In genomic region chr7:89041240-89041639, GRCh38 we compare ENCODE assay signal across 34 cellular contexts.
DNase-seq lines count a peak whose midpoint lies in the region; TF ChIP-seq lines count a peak whose summit lies in the region.
"Had no signal": no experiment of that assay in that cellular context is flagged by ENCODE, and none has a peak within 500 bp of the region (broad histone marks: within the 10 kb centered on the region; RNA-seq: fewer than 3 reads in every experiment).

No MANE protein-coding gene starts in this region.

- H3K27ac Mint-ChIP-seq in CD14-positive monocyte (no peak overlapping the region), H9 (no peak overlapping the region), progenitor cell of endocrine pancreas (no peak overlapping the region)
- H3K27ac Mint-ChIP-seq: B cell; CD4-positive, alpha-beta memory T cell; CD4-positive, alpha-beta T cell; CD4-positive, CD25-positive, alpha-beta regulatory T cell; CD8-positive, alpha-beta memory T cell; CD8-positive, alpha-beta T cell had no signal

- DNase-seq in CD14-positive monocyte (ENCODE audit: low spot score) (peak; percentile 33), H9 (no peak), neuronal stem cell (ENCODE audit: low spot score) (no peak), posterior vena cava (ENCODE audit: low spot score) (peak; percentile 68), NCI-H345 treated with DMSO at 0.1 percent for 48 hours (lab: John Stamatoyannopoulos, UW; ENCODE audit: unreplicated experiment) (no peak), inferior parietal cortex (ENCODE audit: extremely low spot score) (no peak), progenitor cell of endocrine pancreas (ENCODE audit: low spot score, unreplicated experiment) (no peak)
- DNase-seq in activated CD8-positive, alpha-beta memory T cell treated with anti-CD3 and anti-CD28 coated beads for 24 hours, result no peak
- DNase-seq: 8988T; ACHN; AML-193; BE2C; C1 segment of cervical spinal cord; Caco-2; Calu3; CD4-positive, alpha-beta memory T cell; CD4-positive, alpha-beta T cell; CD4-positive, CD25-positive, alpha-beta regulatory T cell; CD8-positive, alpha-beta memory T cell; CD8-positive, alpha-beta T cell; COR-L47; DMS 273 treated with DMSO at 0.1 percent for 48 hours; DMS153; DMS53; DMS79; DMS79 treated with DMSO at 0.1 percent for 48 hours; DND-41; EL had no signal

- H3K18ac ChIP-seq in H9 (ENCODE audit: insufficient read length, low read depth, low read length) (no peak overlapping the region), neuronal stem cell (ENCODE audit: low read length) (no peak overlapping the region)

- H2BK120ac ChIP-seq in H9 (ENCODE audit: low read depth, low read length, poor library complexity, severe bottlenecking), result no peak overlapping the region
- no peak overlapping the region for H2BK120ac ChIP-seq in neuronal stem cell (ENCODE audit: low read depth, low read length)

- H4K91ac ChIP-seq in H9 (ENCODE audit: insufficient read length, low read depth, low read length) (no peak overlapping the region), neuronal stem cell (ENCODE audit: low read depth, low read length, poor library complexity) (no peak overlapping the region)

- H3K4me1 ChIP-seq in H9 (ENCODE audit: insufficient read depth, low read length), result no peaks in the 10 kb centered on the region
- H3K4me1 ChIP-seq in neuronal stem cell (ENCODE audit: control insufficient read depth in 2 of 2, insufficient read depth in 1 of 2, low read depth in 1 of 2, low read length in 2 of 2), result no peaks in the 10 kb centered on the region
- H3K4me1 ChIP-seq: A549, BE2C, BLaER1, Caco-2 had no signal

- H3K9me3 Mint-ChIP-seq in CD14-positive monocyte (peaks cover 6 to 27% (median 19%) of the 10 kb centered on the region in 7 donors), H9 (peaks cover 15 to 20% of the 10 kb centered on the region in 2 experiments), progenitor cell of endocrine pancreas (ENCODE audit: low read depth) (peaks cover 9% of the 10 kb centered on the region)

- H2BK15ac ChIP-seq in H9 (ENCODE audit: low read depth, low read length) (no peak overlapping the region), neuronal stem cell (ENCODE audit: low read length) (no peak overlapping the region)

- H3K14ac ChIP-seq in H9 (ENCODE audit: insufficient read depth, low read length) (no peak overlapping the region), neuronal stem cell (ENCODE audit: low read length) (peak overlapping the region; percentile 25)

- no peak for TF ChIP-seq CTCF in CD14-positive monocyte (IDR thresholded peaks at IDR 0.05)
- no peak for TF ChIP-seq CTCF in H9 (conservative IDR thresholded peaks at IDR 0.05)
- no peak for TF ChIP-seq CTCF in progenitor cell of endocrine pancreas (IDR thresholded peaks at IDR 0.05; ENCODE audit: unreplicated experiment)

- H3K23ac ChIP-seq in H9 (ENCODE audit: insufficient read length, low read depth, low read length), result no peak overlapping the region
- peak overlapping the region; percentile 23 for H3K23ac ChIP-seq in neuronal stem cell (ENCODE audit: low read depth, low read length, poor library complexity)

- H3K4ac ChIP-seq in H9 (ENCODE audit: low read depth, low read length), result peak overlapping the region; percentile 46; the same call in 1 of the 2 replicates
- no peak overlapping the region for H3K4ac ChIP-seq in neuronal stem cell (ENCODE audit: low read length)

- H4K8ac ChIP-seq in H9 (replicated peaks; ENCODE audit: insufficient read length, low read depth, low read length) (no peak overlapping the region), neuronal stem cell (ENCODE audit: low read depth, low read length) (no peak overlapping the region)

- no peaks in the 10 kb centered on the region for H3K27me3 ChIP-seq in H9 (ENCODE audit: insufficient read depth, low read length)
- no peaks in the 10 kb centered on the region for H3K27me3 ChIP-seq in neuronal stem cell (ENCODE audit: control insufficient read depth in 3 of 3, insufficient read depth in 3 of 3, low read depth in 1 of 3, low read length in 3 of 3)
- H3K27me3 ChIP-seq: BE2C; BLaER1; BLaER1 treated with 17β-estradiol and CSF1 and Interleukin-3, amounts not matched to agents 10 nM and 100 nM had no signal

- H3K36me3 ChIP-seq in neuronal stem cell (replicated peaks in 1 of 2; ENCODE audit: control insufficient read depth in 2 of 2, insufficient read depth in 2 of 2, low read length in 2 of 2), result no peaks in the 10 kb centered on the region
- H3K36me3 ChIP-seq: BE2C, BLaER1 had no signal

- H3K27ac ChIP-seq in H9 (ENCODE audit: insufficient read length, low read depth, low read length) (no peak overlapping the region), neuronal stem cell (replicated peaks; ENCODE audit: low read length) (no peak overlapping the region)
- H3K27ac ChIP-seq: 22Rv1, A549, BLaER1, C4-2B had no signal

- H2BK20ac ChIP-seq in H9 (ENCODE audit: low read depth, low read length, poor library complexity, severe bottlenecking), result no peak overlapping the region

- no peak overlapping the region for H4K5ac ChIP-seq in H9 (ENCODE audit: insufficient read length, low read depth, low read length)

- H2BK12ac ChIP-seq in H9 (ENCODE audit: insufficient read length, low read depth, low read length), result no peak overlapping the region
- no peak overlapping the region for H2BK12ac ChIP-seq in neuronal stem cell (ENCODE audit: low read length)

- H3K4me2 ChIP-seq in H9 (ENCODE audit: insufficient read depth, insufficient read length, low read length) (no peak overlapping the region), neuronal stem cell (ENCODE audit: insufficient read depth, low read length, poor library complexity, severe bottlenecking) (no peak overlapping the region)
- H3K4me2 ChIP-seq: A549; BLaER1; BLaER1 treated with 17β-estradiol and CSF1 and Interleukin-3, amounts not matched to agents 10 nM and 100 nM had no signal

- no peaks in the 10 kb centered on the region for H3K79me2 ChIP-seq in H9 (ENCODE audit: insufficient read depth, low read length)

- no peak overlapping the region for H2AFZ ChIP-seq in H9 (ENCODE audit: low read length)
- no peak overlapping the region for H2AFZ ChIP-seq in neuronal stem cell (ENCODE audit: low read length)

- H3K9me3 ChIP-seq in H9 (ENCODE audit: control insufficient read depth, low read depth, low read length) (peaks cover 12% of the 10 kb centered on the region), neuronal stem cell (replicated peaks in 1 of 2; ENCODE audit: control insufficient read depth in 2 of 2, insufficient read depth in 1 of 2, low read depth in 1 of 2, low read length in 2 of 2) (peaks cover 6 to 10% of the 10 kb centered on the region in 2 donors)
- H3K9me3 ChIP-seq: A549, BE2C had no signal

- H3K23me2 ChIP-seq in H9 (ENCODE audit: insufficient read length, low read depth, low read length, poor library complexity, severe bottlenecking), result no peaks in the 10 kb centered on the region

- H3K4me3 Mint-ChIP-seq in CD14-positive monocyte (no peak overlapping the region), H9 (no peak overlapping the region), progenitor cell of endocrine pancreas (ENCODE audit: low read depth) (no peak overlapping the region)
- H3K4me3 Mint-ChIP-seq: B cell; CD4-positive, alpha-beta memory T cell; CD4-positive, alpha-beta T cell; CD4-positive, CD25-positive, alpha-beta regulatory T cell; CD8-positive, alpha-beta memory T cell; CD8-positive, alpha-beta T cell had no signal

- H2AK5ac ChIP-seq in H9 (ENCODE audit: insufficient read length, low read length), result no peak overlapping the region
- no peak overlapping the region for H2AK5ac ChIP-seq in neuronal stem cell (ENCODE audit: low read depth, low read length)

- intact Hi-C loops in CD14-positive monocyte (cut with micrococcal nuclease) (no loop called here), posterior vena cava (cut with DNase I) (loop anchor here in 1 of 2 donors (5.0 kb wide), 1 partner anchor 1491 kb away; no protein-coding TSS in a partner anchor)

- no peak overlapping the region for H3K56ac ChIP-seq in H9 (ENCODE audit: insufficient read length, low read depth, low read length)

- WGBS in H9 (ENCODE audit: extremely low coverage, insufficient read length, low lambda C conversion rate), result no CpG with 5 or more reads among the region's 1 CpG
- no CpG with 5 or more reads among the region's 1 CpG for WGBS in neuronal stem cell (ENCODE audit: extremely low coverage in 2 of 2, insufficient read length in 2 of 2, insufficient replicate concordance in 1 of 2), 2 donors

- no peak overlapping the region for H3K9ac ChIP-seq in H9 (ENCODE audit: extremely low read depth, insufficient read length, low read length)
- H3K9ac ChIP-seq in neuronal stem cell (ENCODE audit: low read depth, low read length, poor library complexity), result no peak overlapping the region
- H3K9ac ChIP-seq: BLaER1; BLaER1 treated with 17β-estradiol and CSF1 and Interleukin-3, amounts not matched to agents 10 nM and 100 nM had no signal

- H3K27me3 Mint-ChIP-seq in CD14-positive monocyte (ENCODE audit: low read depth in 3 of 3), result no peaks in the 10 kb centered on the region
- no peaks in the 10 kb centered on the region for H3K27me3 Mint-ChIP-seq in H9 (ENCODE audit: low read depth)
- H3K27me3 Mint-ChIP-seq in progenitor cell of endocrine pancreas, result no peaks in the 10 kb centered on the region
- H3K27me3 Mint-ChIP-seq: B cell; CD4-positive, alpha-beta memory T cell; CD4-positive, alpha-beta T cell; CD4-positive, CD25-positive, alpha-beta regulatory T cell had no signal

- H3K4me3 ChIP-seq in neuronal stem cell (ENCODE audit: low read length in 2 of 2), result no peak overlapping the region
- H3K4me3 ChIP-seq: A549; BLaER1; BLaER1 treated with 17β-estradiol and CSF1 and Interleukin-3, amounts not matched to agents 10 nM and 100 nM had no signal

- peak overlapping the region; percentile 17 for H3T11ph ChIP-seq in H9 (ENCODE audit: low read length)

- no peaks in the 10 kb centered on the region for H4K20me1 ChIP-seq in H9 (ENCODE audit: control insufficient read depth, insufficient read depth, insufficient read length)
- H4K20me1 ChIP-seq: BLaER1; BLaER1 treated with 17β-estradiol and CSF1 and Interleukin-3, amounts not matched to agents 10 nM and 100 nM had no signal

- H3K4me1 Mint-ChIP-seq in CD14-positive monocyte (no peaks in the 10 kb centered on the region), H9 (no peaks in the 10 kb centered on the region), progenitor cell of endocrine pancreas (ENCODE audit: low read depth) (no peaks in the 10 kb centered on the region)
- H3K4me1 Mint-ChIP-seq: B cell; CD4-positive, alpha-beta memory T cell; CD4-positive, CD25-positive, alpha-beta regulatory T cell; CD8-positive, alpha-beta memory T cell had no signal

- H3K36me3 Mint-ChIP-seq in CD14-positive monocyte (no peaks in the 10 kb centered on the region), H9 (ENCODE audit: insufficient read depth in 1 of 3, low read depth in 3 of 3) (peaks cover 8 to 35% (median 23%) of the 10 kb centered on the region in 3 experiments), progenitor cell of endocrine pancreas (ENCODE audit: insufficient read depth) (no peaks in the 10 kb centered on the region)
- H3K36me3 Mint-ChIP-seq: CD4-positive, alpha-beta memory T cell; CD4-positive, CD25-positive, alpha-beta regulatory T cell; CD8-positive, alpha-beta memory T cell; CD8-positive, alpha-beta T cell had no signal

- H2BK5ac ChIP-seq in H9 (ENCODE audit: insufficient read length, low read length) (no peak overlapping the region), neuronal stem cell (ENCODE audit: low read length) (no peak overlapping the region)

- no peaks in the 10 kb centered on the region for H3K79me1 ChIP-seq in H9 (ENCODE audit: insufficient read depth, low read depth, low read length, poor library complexity, severe bottlenecking)
- H3K79me1 ChIP-seq in neuronal stem cell (ENCODE audit: low read depth, low read length), result no peaks in the 10 kb centered on the region

Comparison
In these comparisons a context has a peak if more than half of its experiments do, and no peak if none do; other contexts are left out.
1. DNase-seq: peak in CD14-positive monocyte (single experiment) and posterior vena cava (single experiment); none in H9 (single experiment), neuronal stem cell (single experiment), NCI-H345 treated with DMSO at 0.1 percent for 48 hours (single experiment), inferior parietal cortex (single experiment), activated CD8-positive, alpha-beta memory T cell treated with anti-CD3 and anti-CD28 coated beads for 24 hours (single experiment) and progenitor cell of endocrine pancreas (single experiment).